1 cellular context compared by ENCODE assay signal in the genomic region with DNA sequence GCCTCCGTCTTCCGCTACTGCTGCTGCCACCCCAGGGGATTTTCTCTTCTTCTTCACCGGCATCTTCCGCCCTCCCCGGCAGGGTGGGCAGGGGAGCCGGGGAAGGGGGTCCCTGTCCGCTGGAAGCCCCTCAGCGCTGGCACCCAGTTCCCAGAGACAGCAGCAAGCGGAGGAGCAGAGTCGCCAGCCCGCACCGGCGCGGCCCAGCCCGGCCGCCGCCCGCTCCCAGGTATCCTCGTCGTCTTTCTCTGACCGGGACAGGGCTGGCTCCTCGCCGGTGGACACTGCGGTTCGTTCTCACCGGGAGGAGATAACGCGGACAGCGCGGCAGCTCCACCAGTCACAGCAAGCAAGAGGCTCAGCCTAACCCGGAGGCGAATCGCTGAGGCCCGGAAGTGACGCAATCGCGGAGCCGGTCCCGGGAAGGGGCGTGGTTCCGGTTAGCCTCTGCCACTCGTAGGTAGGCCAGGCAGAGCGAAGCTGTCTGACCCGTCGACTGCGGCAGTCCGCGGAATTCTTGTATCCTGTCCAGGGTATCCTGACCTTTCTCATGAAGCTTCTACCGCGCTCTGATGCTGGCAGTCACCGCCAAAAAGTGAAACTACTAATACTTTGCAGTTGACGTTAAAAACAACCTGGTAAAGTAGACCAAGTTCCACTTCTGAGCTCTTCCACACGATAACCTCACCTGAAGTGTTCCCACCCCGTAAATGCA.
A peak's percentile ranks its signal among the peaks of the same experiment; 100 is the strongest.
TF ChIP-seq lines count a peak whose summit lies in the region.

Gene DCUN1D5, minus strand, starts transcription at position 351 of the 715 bp plus-strand sequence. Its CDS starts 288 bp downstream, at position 63.

TF ChIP-seq in K562, 482 proteins besides CTCF, POLR2A, EP300 and RAD21 (continued from another document and continues in another):
- TF ChIP-seq, protein P1, sequence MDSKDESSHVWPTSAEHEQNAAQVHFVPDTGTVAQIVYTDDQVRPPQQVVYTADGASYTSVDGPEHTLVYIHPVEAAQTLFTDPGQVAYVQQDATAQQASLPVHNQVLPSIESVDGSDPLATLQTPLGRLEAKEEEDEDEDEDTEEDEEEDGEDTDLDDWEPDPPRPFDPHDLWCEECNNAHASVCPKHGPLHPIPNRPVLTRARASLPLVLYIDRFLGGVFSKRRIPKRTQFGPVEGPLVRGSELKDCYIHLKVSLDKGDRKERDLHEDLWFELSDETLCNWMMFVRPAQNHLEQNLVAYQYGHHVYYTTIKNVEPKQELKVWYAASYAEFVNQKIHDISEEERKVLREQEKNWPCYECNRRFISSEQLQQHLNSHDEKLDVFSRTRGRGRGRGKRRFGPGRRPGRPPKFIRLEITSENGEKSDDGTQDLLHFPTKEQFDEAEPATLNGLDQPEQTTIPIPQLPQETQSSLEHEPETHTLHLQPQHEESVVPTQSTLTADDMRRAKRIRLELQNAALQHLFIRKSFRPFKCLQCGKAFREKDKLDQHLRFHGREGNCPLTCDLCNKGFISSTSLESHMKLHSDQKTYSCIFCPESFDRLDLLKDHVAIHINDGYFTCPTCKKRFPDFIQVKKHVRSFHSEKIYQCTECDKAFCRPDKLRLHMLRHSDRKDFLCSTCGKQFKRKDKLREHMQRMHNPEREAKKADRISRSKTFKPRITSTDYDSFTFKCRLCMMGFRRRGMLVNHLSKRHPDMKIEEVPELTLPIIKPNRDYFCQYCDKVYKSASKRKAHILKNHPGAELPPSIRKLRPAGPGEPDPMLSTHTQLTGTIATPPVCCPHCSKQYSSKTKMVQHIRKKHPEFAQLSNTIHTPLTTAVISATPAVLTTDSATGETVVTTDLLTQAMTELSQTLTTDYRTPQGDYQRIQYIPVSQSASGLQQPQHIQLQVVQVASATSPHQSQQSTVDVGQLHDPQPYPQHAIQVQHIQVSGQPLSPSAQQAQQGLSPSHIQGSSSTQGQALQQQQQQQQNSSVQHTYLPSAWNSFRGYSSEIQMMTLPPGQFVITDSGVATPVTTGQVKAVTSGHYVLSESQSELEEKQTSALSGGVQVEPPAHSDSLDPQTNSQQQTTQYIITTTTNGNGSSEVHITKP (IDR thresholded peaks at IDR 0.05; ENCODE audit: partially characterized antibody) = peak; percentile 56
- TF ChIP-seq, protein P2, sequence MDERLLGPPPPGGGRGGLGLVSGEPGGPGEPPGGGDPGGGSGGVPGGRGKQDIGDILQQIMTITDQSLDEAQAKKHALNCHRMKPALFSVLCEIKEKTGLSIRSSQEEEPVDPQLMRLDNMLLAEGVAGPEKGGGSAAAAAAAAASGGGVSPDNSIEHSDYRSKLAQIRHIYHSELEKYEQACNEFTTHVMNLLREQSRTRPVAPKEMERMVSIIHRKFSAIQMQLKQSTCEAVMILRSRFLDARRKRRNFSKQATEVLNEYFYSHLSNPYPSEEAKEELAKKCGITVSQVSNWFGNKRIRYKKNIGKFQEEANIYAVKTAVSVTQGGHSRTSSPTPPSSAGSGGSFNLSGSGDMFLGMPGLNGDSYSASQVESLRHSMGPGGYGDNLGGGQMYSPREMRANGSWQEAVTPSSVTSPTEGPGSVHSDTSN (CRISPR knock-in tag; IDR thresholded peaks at IDR 0.05; ENCODE audit: low read depth) = no peak
- TF ChIP-seq, protein P2 (tag; conservative IDR thresholded peaks at IDR 0.05; ENCODE audit: low read depth) = no peak
- peak; percentile 72; the same call in 1 of the 2 replicates for TF ChIP-seq KAT7 (CRISPR knock-in tag; IDR thresholded peaks at IDR 0.05; ENCODE audit: borderline replicate concordance)
- TF ChIP-seq ZFPM2 (CRISPR knock-in tag; IDR thresholded peaks at IDR 0.05) = no peak
- TF ChIP-seq IRF9 (tag; IDR thresholded peaks at IDR 0.05) = peak; percentile 89
- TF ChIP-seq, protein P3, sequence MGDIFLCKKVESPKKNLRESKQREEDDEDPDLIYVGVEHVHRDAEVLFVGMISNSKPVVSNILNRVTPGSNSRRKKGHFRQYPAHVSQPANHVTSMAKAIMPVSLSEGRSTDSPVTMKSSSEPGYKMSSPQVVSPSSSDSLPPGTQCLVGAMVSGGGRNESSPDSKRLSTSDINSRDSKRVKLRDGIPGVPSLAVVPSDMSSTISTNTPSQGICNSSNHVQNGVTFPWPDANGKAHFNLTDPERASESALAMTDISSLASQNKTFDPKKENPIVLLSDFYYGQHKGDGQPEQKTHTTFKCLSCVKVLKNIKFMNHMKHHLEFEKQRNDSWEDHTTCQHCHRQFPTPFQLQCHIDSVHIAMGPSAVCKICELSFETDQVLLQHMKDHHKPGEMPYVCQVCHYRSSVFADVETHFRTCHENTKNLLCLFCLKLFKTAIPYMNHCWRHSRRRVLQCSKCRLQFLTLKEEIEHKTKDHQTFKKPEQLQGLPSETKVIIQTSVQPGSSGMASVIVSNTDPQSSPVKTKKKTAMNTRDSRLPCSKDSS (IDR thresholded peaks at IDR 0.05; ENCODE audit: low read depth, partially characterized antibody) = no peak
- TF ChIP-seq TCF3 (CRISPR knock-in tag; IDR thresholded peaks at IDR 0.05) = no peak
- no peak for TF ChIP-seq EWSR1 (IDR thresholded peaks at IDR 0.05; ENCODE audit: borderline replicate concordance, low read depth, partially characterized antibody)
- no peak for TF ChIP-seq CCAR2 (IDR thresholded peaks at IDR 0.05; ENCODE audit: low read depth, low read length)
- TF ChIP-seq, protein P4, sequence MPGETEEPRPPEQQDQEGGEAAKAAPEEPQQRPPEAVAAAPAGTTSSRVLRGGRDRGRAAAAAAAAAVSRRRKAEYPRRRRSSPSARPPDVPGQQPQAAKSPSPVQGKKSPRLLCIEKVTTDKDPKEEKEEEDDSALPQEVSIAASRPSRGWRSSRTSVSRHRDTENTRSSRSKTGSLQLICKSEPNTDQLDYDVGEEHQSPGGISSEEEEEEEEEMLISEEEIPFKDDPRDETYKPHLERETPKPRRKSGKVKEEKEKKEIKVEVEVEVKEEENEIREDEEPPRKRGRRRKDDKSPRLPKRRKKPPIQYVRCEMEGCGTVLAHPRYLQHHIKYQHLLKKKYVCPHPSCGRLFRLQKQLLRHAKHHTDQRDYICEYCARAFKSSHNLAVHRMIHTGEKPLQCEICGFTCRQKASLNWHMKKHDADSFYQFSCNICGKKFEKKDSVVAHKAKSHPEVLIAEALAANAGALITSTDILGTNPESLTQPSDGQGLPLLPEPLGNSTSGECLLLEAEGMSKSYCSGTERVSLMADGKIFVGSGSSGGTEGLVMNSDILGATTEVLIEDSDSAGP (CRISPR knock-in tag; IDR thresholded peaks at IDR 0.05) = no peak
- no peak for TF ChIP-seq ATF1 (CRISPR knock-in tag; IDR thresholded peaks at IDR 0.05)
- peak; percentile 93 for TF ChIP-seq ATF1 (tag; IDR thresholded peaks at IDR 0.05)
- TF ChIP-seq, protein P5, sequence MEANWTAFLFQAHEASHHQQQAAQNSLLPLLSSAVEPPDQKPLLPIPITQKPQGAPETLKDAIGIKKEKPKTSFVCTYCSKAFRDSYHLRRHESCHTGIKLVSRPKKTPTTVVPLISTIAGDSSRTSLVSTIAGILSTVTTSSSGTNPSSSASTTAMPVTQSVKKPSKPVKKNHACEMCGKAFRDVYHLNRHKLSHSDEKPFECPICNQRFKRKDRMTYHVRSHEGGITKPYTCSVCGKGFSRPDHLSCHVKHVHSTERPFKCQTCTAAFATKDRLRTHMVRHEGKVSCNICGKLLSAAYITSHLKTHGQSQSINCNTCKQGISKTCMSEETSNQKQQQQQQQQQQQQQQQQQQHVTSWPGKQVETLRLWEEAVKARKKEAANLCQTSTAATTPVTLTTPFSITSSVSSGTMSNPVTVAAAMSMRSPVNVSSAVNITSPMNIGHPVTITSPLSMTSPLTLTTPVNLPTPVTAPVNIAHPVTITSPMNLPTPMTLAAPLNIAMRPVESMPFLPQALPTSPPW (CRISPR knock-in tag; IDR thresholded peaks at IDR 0.05) = no peak
- no peak; a peak in 1 of 4 replicates for TF ChIP-seq SIN3A (IDR thresholded peaks at IDR 0.05; ENCODE audit: borderline replicate concordance in 2 of 2, control insufficient read depth in 1 of 2, low read depth in 2 of 2, low read length in 2 of 2)
- no peak; the same call in 1 of the 2 replicates for TF ChIP-seq FOXK1 (CRISPR knock-in tag; IDR thresholded peaks at IDR 0.05; ENCODE audit: borderline replicate concordance)
- no peak for TF ChIP-seq ELK3 (CRISPR knock-in tag; IDR thresholded peaks at IDR 0.05)
- TF ChIP-seq ARID2 (IDR thresholded peaks at IDR 0.05) = no peak
- TF ChIP-seq, protein P6, sequence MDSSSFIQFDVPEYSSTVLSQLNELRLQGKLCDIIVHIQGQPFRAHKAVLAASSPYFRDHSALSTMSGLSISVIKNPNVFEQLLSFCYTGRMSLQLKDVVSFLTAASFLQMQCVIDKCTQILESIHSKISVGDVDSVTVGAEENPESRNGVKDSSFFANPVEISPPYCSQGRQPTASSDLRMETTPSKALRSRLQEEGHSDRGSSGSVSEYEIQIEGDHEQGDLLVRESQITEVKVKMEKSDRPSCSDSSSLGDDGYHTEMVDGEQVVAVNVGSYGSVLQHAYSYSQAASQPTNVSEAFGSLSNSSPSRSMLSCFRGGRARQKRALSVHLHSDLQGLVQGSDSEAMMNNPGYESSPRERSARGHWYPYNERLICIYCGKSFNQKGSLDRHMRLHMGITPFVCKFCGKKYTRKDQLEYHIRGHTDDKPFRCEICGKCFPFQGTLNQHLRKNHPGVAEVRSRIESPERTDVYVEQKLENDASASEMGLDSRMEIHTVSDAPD (CRISPR knock-in tag; IDR thresholded peaks at IDR 0.05) = no peak
- no peak; a peak in 1 of 4 replicates for TF ChIP-seq FOXK2 (conservative IDR thresholded peaks at IDR 0.05 in 1 of 2, IDR thresholded peaks at IDR 0.05 in 1 of 2; ENCODE audit: low read depth in 2 of 2)
- TF ChIP-seq BMI1 (IDR thresholded peaks at IDR 0.05; ENCODE audit: low read length) = no peak
- TF ChIP-seq PRPF4 (IDR thresholded peaks at IDR 0.05; ENCODE audit: insufficient read depth, low read depth, low read length, poor library complexity, severe bottlenecking) = no peak
- TF ChIP-seq SMAD3 (CRISPR knock-in tag; conservative IDR thresholded peaks at IDR 0.05) = no peak
- no peak for TF ChIP-seq MAFK (IDR thresholded peaks at IDR 0.05; ENCODE audit: low read length)
- no peak for TF ChIP-seq MXD1 (CRISPR knock-in tag; IDR thresholded peaks at IDR 0.05; ENCODE audit: borderline replicate concordance, poor library complexity, severe bottlenecking)
- peak; percentile 63 for TF ChIP-seq JUNB (CRISPR knock-in tag; conservative IDR thresholded peaks at IDR 0.05)
- TF ChIP-seq NFXL1 (CRISPR knock-in tag; IDR thresholded peaks at IDR 0.05) = no peak
- TF ChIP-seq GABPA (tag; conservative IDR thresholded peaks at IDR 0.05; ENCODE audit: low read depth) = peak; percentile 97
- peak; percentile 99 for TF ChIP-seq RBFOX2 (IDR thresholded peaks at IDR 0.05; ENCODE audit: low read depth, low read length)
- TF ChIP-seq TRIM28 (IDR thresholded peaks at IDR 0.05) = no peak
- no peak for TF ChIP-seq NCOR1 (IDR thresholded peaks at IDR 0.05)
- peak; percentile 32 for TF ChIP-seq SAP30 (IDR thresholded peaks at IDR 0.05; ENCODE audit: borderline replicate concordance, insufficient read depth, low read depth, low read length, poor library complexity, severe bottlenecking)
- TF ChIP-seq ZNF146 (CRISPR knock-in tag; IDR thresholded peaks at IDR 0.05; ENCODE audit: unreplicated experiment) = no peak
- TF ChIP-seq SRSF9 (IDR thresholded peaks at IDR 0.05; ENCODE audit: borderline replicate concordance, low read depth, low read length) = no peak
- no peak for TF ChIP-seq CBFA2T2 (conservative IDR thresholded peaks at IDR 0.05)
- TF ChIP-seq HDAC8 (tag; IDR thresholded peaks at IDR 0.05) = no peak
- TF ChIP-seq NFYB (IDR thresholded peaks at IDR 0.05; ENCODE audit: extremely low read depth, insufficient read length) = peak; percentile 55
- TF ChIP-seq HMGXB4 (CRISPR knock-in tag; IDR thresholded peaks at IDR 0.05) = no peak; the same call in 1 of the 2 replicates
- no peak for TF ChIP-seq ZNF561 (CRISPR knock-in tag; conservative IDR thresholded peaks at IDR 0.05)
- TF ChIP-seq RBM17 (IDR thresholded peaks at IDR 0.05; ENCODE audit: borderline replicate concordance, low read depth, low read length) = no peak
- no peak; the same call in 1 of the 2 replicates for TF ChIP-seq MAX (CRISPR knock-in tag; IDR thresholded peaks at IDR 0.05)
